In genomic region chr1:117541585-117541984, GRCh38 we compare ENCODE assay signal across 1 cellular context.
TF ChIP-seq lines count a peak whose summit lies in the region.

No MANE protein-coding gene starts in this region.

TF ChIP-seq in IMR-90, 13 proteins besides CTCF, POLR2A, EP300 and RAD21:
- TF ChIP-seq RFX5 (IDR thresholded peaks at IDR 0.05; ENCODE audit: low read depth, low read length): no peak
- TF ChIP-seq NFE2L2 (IDR thresholded peaks at IDR 0.05; ENCODE audit: low read depth, low read length): no peak
- TF ChIP-seq MAFK (IDR thresholded peaks at IDR 0.05; ENCODE audit: low read depth, low read length): no peak
- TF ChIP-seq ELK1 (IDR thresholded peaks at IDR 0.05; ENCODE audit: borderline replicate concordance, low read depth, low read length): no peak
- TF ChIP-seq CEBPB (IDR thresholded peaks at IDR 0.05; ENCODE audit: low read depth, low read length): no peak
- no peak for TF ChIP-seq MAZ (IDR thresholded peaks at IDR 0.05; ENCODE audit: borderline replicate concordance, low read depth, low read length)
- no peak for TF ChIP-seq FOS (IDR thresholded peaks at IDR 0.05; ENCODE audit: low read depth, low read length)
- TF ChIP-seq RCOR1 (IDR thresholded peaks at IDR 0.05; ENCODE audit: insufficient replicate concordance, low read length): no peak
- no peak for TF ChIP-seq MXI1 (IDR thresholded peaks at IDR 0.05; ENCODE audit: borderline replicate concordance, low read depth, low read length)
- no peak for TF ChIP-seq BHLHE40 (IDR thresholded peaks at IDR 0.05; ENCODE audit: low read depth, low read length)
- no peak for TF ChIP-seq SMC3 (IDR thresholded peaks at IDR 0.05; ENCODE audit: low read depth, low read length)
- no peak for TF ChIP-seq CHD1 (IDR thresholded peaks at IDR 0.05; ENCODE audit: low read depth, low read length)
- no peak for TF ChIP-seq USF2 (IDR thresholded peaks at IDR 0.05; ENCODE audit: low read depth, low read length)
